ENCODE assay signal across 8 cellular contexts in the genomic region with DNA sequence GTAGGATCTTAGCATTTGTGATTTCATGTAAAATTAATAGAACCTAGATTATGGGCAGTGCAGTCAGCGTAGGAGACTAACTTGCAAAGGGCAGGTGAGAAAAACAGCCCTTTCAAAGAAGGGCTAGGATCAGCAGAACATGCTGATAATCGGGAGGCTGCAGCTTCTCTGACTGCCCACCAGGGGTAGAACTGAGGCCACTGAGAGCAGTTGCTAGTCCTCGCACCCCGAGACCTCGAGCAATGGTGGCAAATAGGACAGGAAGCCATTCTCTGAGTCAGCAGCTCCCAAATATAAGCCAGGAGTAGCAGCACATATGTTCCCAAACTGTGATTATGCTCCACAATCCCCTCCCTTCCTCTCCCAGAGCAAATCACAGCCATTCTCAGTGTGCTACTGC.
DNase-seq lines count a peak whose midpoint lies in the region; ATAC-seq and TF ChIP-seq lines count a peak whose summit lies in the region.

No MANE protein-coding gene starts in this region.

- in situ Hi-C loops in astrocyte of the cerebellum (cut with HindIII; ENCODE audit: low sequenced_read_pairs): no loop called here

- no peaks in the 10 kb centered on the region for H3K9me3 Mint-ChIP-seq in activated naive CD4-positive, alpha-beta T cell treated with anti-CD3 and anti-CD28 coated beads, Interleukin-2, amount 50 U/mL, for 72 hours
- no peaks in the 10 kb centered on the region for H3K9me3 Mint-ChIP-seq in stimulated activated memory B cell treated with anti-CD40 and anti-IgM and Interleukin-4, amounts not matched to agents 10 μg/mL and 1 μg/mL and 100 μg/mL, for 72 hours

- ATAC-seq in activated naive CD4-positive, alpha-beta T cell treated with anti-CD3 and anti-CD28 coated beads, Interleukin-2, amount 50 U/mL, for 72 hours: no peak
- ATAC-seq in HG03571 (IDR thresholded peaks at IDR 0.05; ENCODE audit: unreplicated experiment): no peak
- no peak for ATAC-seq in stimulated activated memory B cell treated with anti-CD40 and anti-IgM and Interleukin-4, amounts not matched to agents 10 μg/mL and 1 μg/mL and 100 μg/mL, for 72 hours

- no peaks in the 10 kb centered on the region for H3K27me3 Mint-ChIP-seq in stimulated activated memory B cell treated with anti-CD40 and anti-IgM and Interleukin-4, amounts not matched to agents 10 μg/mL and 1 μg/mL and 100 μg/mL, for 72 hours

- TF ChIP-seq CTCF in GM06990 (IDR thresholded peaks at IDR 0.05; ENCODE audit: insufficient read depth, low read length, poor library complexity, severe bottlenecking) (peak; percentile 65), astrocyte of the cerebellum (IDR thresholded peaks at IDR 0.05; ENCODE audit: low read depth, low read length, missing control alignments) (peak; percentile 69)

- H3K27me3 ChIP-seq in GM06990 (replicated peaks; ENCODE audit: control insufficient read depth, insufficient read depth, low read length): no peaks in the 10 kb centered on the region

- no peak overlapping the region for H3K4me3 Mint-ChIP-seq in stimulated activated memory B cell treated with anti-CD40 and anti-IgM and Interleukin-4, amounts not matched to agents 10 μg/mL and 1 μg/mL and 100 μg/mL, for 72 hours

- DNase-seq in GM06990 (ENCODE audit: extremely low read depth, insufficient read length): no peak
- DNase-seq in HS-5 (ENCODE audit: low read depth): peak; percentile 34
- peak; percentile 11 for DNase-seq in astrocyte of the cerebellum (ENCODE audit: low read depth)
- DNase-seq in myocyte (ENCODE audit: low read depth): peak; percentile 55
- DNase-seq in NCI-H2107 (lab: John Stamatoyannopoulos, UW): no peak
- DNase-seq in activated naive CD4-positive, alpha-beta T cell treated with anti-CD3 and anti-CD28 coated beads, Interleukin-2, amount 50 U/mL, for 72 hours (ENCODE audit: low spot score in 2 of 2): no peak

- H3K4me3 ChIP-seq in GM06990 (replicated peaks; ENCODE audit: low read depth, low read length) (no peak overlapping the region), astrocyte of the cerebellum (ENCODE audit: low read depth, low read length) (no peak overlapping the region)

- H3K27ac Mint-ChIP-seq in activated naive CD4-positive, alpha-beta T cell treated with anti-CD3 and anti-CD28 coated beads, Interleukin-2, amount 50 U/mL, for 72 hours: no peak overlapping the region
- no peak overlapping the region for H3K27ac Mint-ChIP-seq in stimulated activated memory B cell treated with anti-CD40 and anti-IgM and Interleukin-4, amounts not matched to agents 10 μg/mL and 1 μg/mL and 100 μg/mL, for 72 hours

- H3K36me3 Mint-ChIP-seq in activated naive CD4-positive, alpha-beta T cell treated with anti-CD3 and anti-CD28 coated beads, Interleukin-2, amount 50 U/mL, for 72 hours: no peaks in the 10 kb centered on the region
- H3K36me3 Mint-ChIP-seq in stimulated activated memory B cell treated with anti-CD40 and anti-IgM and Interleukin-4, amounts not matched to agents 10 μg/mL and 1 μg/mL and 100 μg/mL, for 72 hours: no peaks in the 10 kb centered on the region

- no peaks in the 10 kb centered on the region for H3K4me1 Mint-ChIP-seq in stimulated activated memory B cell treated with anti-CD40 and anti-IgM and Interleukin-4, amounts not matched to agents 10 μg/mL and 1 μg/mL and 100 μg/mL, for 72 hours

- no peaks in the 10 kb centered on the region for H3K36me3 ChIP-seq in GM06990 (ENCODE audit: control insufficient read depth, insufficient read depth, low read length)

Comparison
In these comparisons a context has a peak if more than half of its experiments do, and no peak if none do; other contexts are left out.
1. DNase-seq: peak in HS-5 (single experiment), astrocyte of the cerebellum (single experiment) and myocyte (single experiment); none in GM06990 (single experiment), NCI-H2107 (single experiment) and activated naive CD4-positive, alpha-beta T cell treated with anti-CD3 and anti-CD28 coated beads, Interleukin-2, amount 50 U/mL, for 72 hours (0 of 2).